In genomic region chr12:22361785-22362184, GRCh38 we compare ENCODE assay signal across 24 cellular contexts. TPM values are rescaled to one million over a fixed set of nuclear protein-coding genes. Genes with fewer than 3 reads are reported as not detected.
"Had no signal": no experiment of that assay in that cellular context is flagged by ENCODE, and none has a peak within 500 bp of the region (broad histone marks: within the 10 kb centered on the region; RNA-seq: fewer than 3 reads in every experiment).

No MANE protein-coding gene starts in this region.

- H3K27ac ChIP-seq: colonic mucosa, hepatocyte, left lung, sigmoid colon, testis had no signal

- H3K4me1 ChIP-seq: colonic mucosa, left lung, sigmoid colon, testis had no signal

- H3K9me3 Mint-ChIP-seq: activated T-cell treated with anti-CD3 and anti-CD28 coated beads, Interleukin-2, amount 50 U/mL, for 4 hours; activated T-helper 2 cell treated with anti-CD3 and anti-CD28 coated beads, Interferon-gamma antibody, Interleukin-2, Interleukin-4, amounts not matched to agents 10 μg/mL and 5 μg/mL and 100 μg/mL, durations not matched to agents 14 hours and 24 hours and 36 hours; immature natural killer cell; T-helper 2 cell treated with Interferon-gamma antibody and Interleukin-4, amounts not matched to agents 5 μg/mL and 100 μg/mL, for 36 hours; type B pancreatic cell had no signal

- DNase-seq: activated CD4-positive, alpha-beta T cell treated with anti-CD3 and anti-CD28 coated beads, Interleukin-2, amount 50 U/mL, for 48 hours; activated CD8-positive, alpha-beta memory T cell treated with anti-CD3 and anti-CD28 coated beads, Interleukin-2, amount 50 U/mL, for 48 hours; activated naive CD4-positive, alpha-beta T cell; activated naive CD8-positive, alpha-beta T cell treated with anti-CD3 and anti-CD28 coated beads for 36 hours; activated T-cell treated with anti-CD3 and anti-CD28 coated beads, Interleukin-2, amount 50 U/mL, for 4 hours; amniotic stem cell; colonic mucosa; glutamatergic neuron; immature natural killer cell; kidney glomerular epithelial cell; naive thymus-derived CD4-positive, alpha-beta T cell; sigmoid colon; stimulated activated CD4-positive, alpha-beta T cell treated with anti-CD3 and anti-CD28 coated beads, Interleukin-4, amount 100 ng/mL, for 1 hour; stimulated activated naive CD4-positive, alpha-beta T cell; T-cell; testis had no signal

- H3K4me3 Mint-ChIP-seq: activated naive CD8-positive, alpha-beta T cell treated with anti-CD3 and anti-CD28 coated beads for 36 hours; activated T-cell treated with anti-CD3 and anti-CD28 coated beads, Interleukin-2, amount 50 U/mL, for 4 hours; immature natural killer cell; naive thymus-derived CD4-positive, alpha-beta T cell; neural crest cell; T-cell; T-helper 2 cell treated with Interferon-gamma antibody and Interleukin-4, amounts not matched to agents 5 μg/mL and 100 μg/mL, for 36 hours; type B pancreatic cell had no signal

- H3K9me3 ChIP-seq: colonic mucosa, left lung, sigmoid colon, testis had no signal

- H3K27ac Mint-ChIP-seq: activated naive CD8-positive, alpha-beta T cell treated with anti-CD3 and anti-CD28 coated beads for 36 hours; activated T-helper 2 cell treated with anti-CD3 and anti-CD28 coated beads, Interferon-gamma antibody, Interleukin-2, Interleukin-4, amounts not matched to agents 10 μg/mL and 5 μg/mL and 100 μg/mL, durations not matched to agents 14 hours and 24 hours and 36 hours; immature natural killer cell; naive thymus-derived CD4-positive, alpha-beta T cell; T-cell; T-helper 2 cell treated with Interferon-gamma antibody and Interleukin-4, amounts not matched to agents 5 μg/mL and 100 μg/mL, for 36 hours; type B pancreatic cell had no signal

- H3K4me2 ChIP-seq: hepatocyte, smooth muscle cell had no signal

- H3K27me3 Mint-ChIP-seq: type B pancreatic cell had no signal

- H2AFZ ChIP-seq: hepatocyte had no signal

- H3K4me3 ChIP-seq: colonic mucosa, hepatocyte, left lung, lung, sigmoid colon, smooth muscle cell, testis had no signal

- H3K4me1 Mint-ChIP-seq: activated naive CD8-positive, alpha-beta T cell treated with anti-CD3 and anti-CD28 coated beads for 36 hours; immature natural killer cell; naive thymus-derived CD4-positive, alpha-beta T cell; neural crest cell; T-cell had no signal

- H3K36me3 ChIP-seq: colonic mucosa, left lung, sigmoid colon had no signal

- H3K36me3 Mint-ChIP-seq: activated naive CD8-positive, alpha-beta T cell treated with anti-CD3 and anti-CD28 coated beads for 36 hours; immature natural killer cell; T-cell; type B pancreatic cell had no signal

- H3K27me3 ChIP-seq: colonic mucosa, hepatocyte, left lung, sigmoid colon, testis had no signal

- H3K79me2 ChIP-seq: hepatocyte had no signal

- ATAC-seq: activated T-cell treated with anti-CD3 and anti-CD28 coated beads, Interleukin-2, amount 50 U/mL, for 4 hours; left lung; naive thymus-derived CD4-positive, alpha-beta T cell; T-cell had no signal

RNA-seq across cellular contexts. Expression of gene ST8SIA1, which starts 27.3 kb away (rescaled TPM):
- polyA plus RNA-seq: immature natural killer cell had no signal
